8 cellular contexts compared by ENCODE assay signal in the genomic region with DNA sequence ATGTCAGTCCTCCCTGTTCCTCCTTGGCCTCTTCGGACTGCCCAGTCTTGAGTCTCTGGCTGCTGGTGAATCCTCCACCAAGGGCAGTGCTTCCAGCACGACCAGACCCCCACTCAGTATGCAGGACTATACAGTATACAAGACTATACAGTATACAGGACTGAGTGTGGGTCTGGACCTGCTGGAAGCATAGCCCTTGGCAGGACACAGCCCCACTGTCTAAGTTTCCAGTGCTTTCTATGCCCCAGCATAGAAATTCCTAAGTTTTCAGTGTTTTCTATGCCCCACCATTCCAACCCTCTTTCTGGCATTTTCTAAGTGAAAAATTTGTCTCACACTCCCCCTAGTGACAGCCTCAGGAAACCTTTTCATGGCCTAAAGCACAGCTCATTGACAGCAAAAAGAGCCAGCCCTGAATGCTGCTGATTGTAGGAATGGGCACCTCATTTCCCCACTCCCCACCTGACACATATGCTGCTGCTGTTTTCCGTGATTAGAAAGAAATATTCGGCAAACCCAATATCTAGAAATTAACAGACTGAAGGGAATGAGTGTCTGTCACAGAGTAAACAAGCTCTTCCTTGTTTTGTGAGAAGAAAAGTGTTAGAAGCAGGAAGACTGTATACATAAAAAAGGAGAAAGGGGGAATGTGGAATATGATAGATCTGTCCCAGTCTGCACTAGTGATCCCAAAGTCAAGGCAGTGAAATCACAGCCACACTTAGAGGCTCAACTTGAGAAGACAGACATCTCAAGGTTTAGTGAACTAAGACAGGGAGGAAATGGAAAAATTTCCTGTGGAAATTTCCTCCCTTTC.
A peak's percentile ranks its signal among the peaks of the same experiment; 100 is the strongest.
DNase-seq lines count a peak whose midpoint lies in the region; ATAC-seq and TF ChIP-seq lines count a peak whose summit lies in the region.

No MANE protein-coding gene starts in this region.

- no peaks in the 10 kb centered on the region for H3K4me1 Mint-ChIP-seq in activated CD4-positive, alpha-beta T cell treated with anti-CD3 and anti-CD28 coated beads, Interleukin-2, amount 10 ng/mL, durations not matched to agents 24 days and 14 days

- H3K9me3 Mint-ChIP-seq in activated CD4-positive, alpha-beta T cell treated with anti-CD3 and anti-CD28 coated beads, Interleukin-2, amount 10 ng/mL, durations not matched to agents 24 days and 14 days = no peaks in the 10 kb centered on the region

- H3K36me3 Mint-ChIP-seq in activated CD4-positive, alpha-beta T cell treated with anti-CD3 and anti-CD28 coated beads, Interleukin-2, amount 10 ng/mL, durations not matched to agents 24 days and 14 days (ENCODE audit: low read depth) = no peaks in the 10 kb centered on the region

- no peak overlapping the region for H3K27ac Mint-ChIP-seq in activated CD4-positive, alpha-beta T cell treated with anti-CD3 and anti-CD28 coated beads, Interleukin-2, amount 10 ng/mL, durations not matched to agents 24 days and 14 days

- intact Hi-C loops in activated CD4-positive, alpha-beta T cell treated with anti-CD3 and anti-CD28 coated beads, Interleukin-2, amount 10 ng/mL, durations not matched to agents 24 days and 14 days (cut with micrococcal nuclease) = no loop called here

- DNase-seq in activated CD4-positive, alpha-beta T cell treated with anti-CD3 and anti-CD28 coated beads, Interleukin-2, amount 10 ng/mL, durations not matched to agents 24 days and 14 days = peak; percentile 60
- DNase-seq in activated CD4-positive, alpha-beta T cell treated with anti-CD3 and anti-CD28 coated beads for 1 hour = no peak
- DNase-seq in SK-N-DZ (ENCODE audit: low spot score) (peak; percentile 49), fibroblast of peridontal ligament (ENCODE audit: extremely low read depth) (peak; percentile 85), nucleus accumbens (lab: John Stamatoyannopoulos, UW) (peak in 37 of 56 donors; percentile 1 to 59 (median 20)), mesenteric fat pad (ENCODE audit: low spot score) (no peak)

- ATAC-seq in GM21723 (IDR thresholded peaks at IDR 0.05; ENCODE audit: unreplicated experiment) = peak; percentile 91

- no peaks in the 10 kb centered on the region for H3K27me3 Mint-ChIP-seq in activated CD4-positive, alpha-beta T cell treated with anti-CD3 and anti-CD28 coated beads, Interleukin-2, amount 10 ng/mL, durations not matched to agents 24 days and 14 days

- peak; percentile 75 for TF ChIP-seq RAD21 in Ishikawa (IDR thresholded peaks at IDR 0.05; ENCODE audit: low read depth)

- H3K4me3 Mint-ChIP-seq in activated CD4-positive, alpha-beta T cell treated with anti-CD3 and anti-CD28 coated beads, Interleukin-2, amount 10 ng/mL, durations not matched to agents 24 days and 14 days = no peak overlapping the region

- TF ChIP-seq EP300 in Ishikawa (IDR thresholded peaks at IDR 0.05; ENCODE audit: borderline replicate concordance) = no peak

TF ChIP-seq in Ishikawa, 13 proteins besides CTCF, POLR2A, EP300 and RAD21:
- no peak for TF ChIP-seq NFIC (IDR thresholded peaks at IDR 0.05)
- TF ChIP-seq TEAD4 (IDR thresholded peaks at IDR 0.05) = no peak
- TF ChIP-seq, protein P1, sequence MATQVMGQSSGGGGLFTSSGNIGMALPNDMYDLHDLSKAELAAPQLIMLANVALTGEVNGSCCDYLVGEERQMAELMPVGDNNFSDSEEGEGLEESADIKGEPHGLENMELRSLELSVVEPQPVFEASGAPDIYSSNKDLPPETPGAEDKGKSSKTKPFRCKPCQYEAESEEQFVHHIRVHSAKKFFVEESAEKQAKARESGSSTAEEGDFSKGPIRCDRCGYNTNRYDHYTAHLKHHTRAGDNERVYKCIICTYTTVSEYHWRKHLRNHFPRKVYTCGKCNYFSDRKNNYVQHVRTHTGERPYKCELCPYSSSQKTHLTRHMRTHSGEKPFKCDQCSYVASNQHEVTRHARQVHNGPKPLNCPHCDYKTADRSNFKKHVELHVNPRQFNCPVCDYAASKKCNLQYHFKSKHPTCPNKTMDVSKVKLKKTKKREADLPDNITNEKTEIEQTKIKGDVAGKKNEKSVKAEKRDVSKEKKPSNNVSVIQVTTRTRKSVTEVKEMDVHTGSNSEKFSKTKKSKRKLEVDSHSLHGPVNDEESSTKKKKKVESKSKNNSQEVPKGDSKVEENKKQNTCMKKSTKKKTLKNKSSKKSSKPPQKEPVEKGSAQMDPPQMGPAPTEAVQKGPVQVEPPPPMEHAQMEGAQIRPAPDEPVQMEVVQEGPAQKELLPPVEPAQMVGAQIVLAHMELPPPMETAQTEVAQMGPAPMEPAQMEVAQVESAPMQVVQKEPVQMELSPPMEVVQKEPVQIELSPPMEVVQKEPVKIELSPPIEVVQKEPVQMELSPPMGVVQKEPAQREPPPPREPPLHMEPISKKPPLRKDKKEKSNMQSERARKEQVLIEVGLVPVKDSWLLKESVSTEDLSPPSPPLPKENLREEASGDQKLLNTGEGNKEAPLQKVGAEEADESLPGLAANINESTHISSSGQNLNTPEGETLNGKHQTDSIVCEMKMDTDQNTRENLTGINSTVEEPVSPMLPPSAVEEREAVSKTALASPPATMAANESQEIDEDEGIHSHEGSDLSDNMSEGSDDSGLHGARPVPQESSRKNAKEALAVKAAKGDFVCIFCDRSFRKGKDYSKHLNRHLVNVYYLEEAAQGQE (IDR thresholded peaks at IDR 0.05; ENCODE audit: low read depth) = no peak
- no peak for TF ChIP-seq ZBTB7A (IDR thresholded peaks at IDR 0.05; ENCODE audit: low read depth)

Comparison
In these comparisons a context has a peak if more than half of its experiments do, and no peak if none do; other contexts are left out.
1. DNase-seq: peak in activated CD4-positive, alpha-beta T cell treated with anti-CD3 and anti-CD28 coated beads, Interleukin-2, amount 10 ng/mL, durations not matched to agents 24 days and 14 days (single experiment), SK-N-DZ (single experiment), fibroblast of peridontal ligament (single experiment) and nucleus accumbens (37 of 56); none in activated CD4-positive, alpha-beta T cell treated with anti-CD3 and anti-CD28 coated beads for 1 hour (single experiment) and mesenteric fat pad (single experiment).